1 cellular context compared by ENCODE assay signal in genomic region chr2:202635441-202636296, GRCh38.
TF ChIP-seq lines count a peak whose summit lies in the region.

No MANE protein-coding gene starts in this region.

TF ChIP-seq in HepG2, 621 proteins besides CTCF, POLR2A, EP300 and RAD21 (continued from another document and continues in another):
- TF ChIP-seq ZSCAN9 (CRISPR knock-in tag; IDR thresholded peaks at IDR 0.05; ENCODE audit: borderline replicate concordance) (0 out of 2 replicates have a peak, but pooled peaks have one; percentile 42), ZNF615 (CRISPR knock-in tag; IDR thresholded peaks at IDR 0.05; ENCODE audit: borderline replicate concordance) (no peak), KDM2A (CRISPR knock-in tag; IDR thresholded peaks at IDR 0.05; ENCODE audit: borderline replicate concordance, low read depth) (peak; percentile 49; the same call in 1 of the 2 replicates), SNAPC2 (CRISPR knock-in tag; IDR thresholded peaks at IDR 0.05) (no peak), ZNF136 (CRISPR knock-in tag; IDR thresholded peaks at IDR 0.05; ENCODE audit: low read depth) (no peak), ZNF3 (CRISPR knock-in tag; IDR thresholded peaks at IDR 0.05) (no peak), RFXANK (CRISPR knock-in tag; IDR thresholded peaks at IDR 0.05) (no peak), REXO4 (CRISPR knock-in tag; IDR thresholded peaks at IDR 0.05; ENCODE audit: borderline replicate concordance) (no peak), ZEB1 (IDR thresholded peaks at IDR 0.05; ENCODE audit: insufficient replicate concordance, low read depth) (no peak), ZFYVE20 (CRISPR knock-in tag; IDR thresholded peaks at IDR 0.05; ENCODE audit: borderline replicate concordance, low read depth) (no peak), SAFB2 (CRISPR knock-in tag; IDR thresholded peaks at IDR 0.05; ENCODE audit: borderline replicate concordance, low read depth) (0 out of 2 replicates have a peak, but pooled peaks have one; percentile 18), IRX3 (CRISPR knock-in tag; IDR thresholded peaks at IDR 0.05; ENCODE audit: borderline replicate concordance, low read depth) (no peak), PHF21A (CRISPR knock-in tag; IDR thresholded peaks at IDR 0.05) (no peak), NFRKB (IDR thresholded peaks at IDR 0.05) (no peak), ZFY (CRISPR knock-in tag; IDR thresholded peaks at IDR 0.05) (peak; percentile 40; the same call in 1 of the 2 replicates), HCFC1 (IDR thresholded peaks at IDR 0.05; ENCODE audit: low read depth, low read length) (no peak), ZNF576 (CRISPR knock-in tag; IDR thresholded peaks at IDR 0.05) (no peak), ISL2 (CRISPR knock-in tag; IDR thresholded peaks at IDR 0.05) (no peak), RFX1 (IDR thresholded peaks at IDR 0.05) (no peak), ZNF670 (CRISPR knock-in tag; IDR thresholded peaks at IDR 0.05; ENCODE audit: borderline replicate concordance) (no peak), ZNF333 (CRISPR knock-in tag; IDR thresholded peaks at IDR 0.05; ENCODE audit: borderline replicate concordance) (no peak), NRL (CRISPR knock-in tag; IDR thresholded peaks at IDR 0.05; ENCODE audit: borderline replicate concordance) (no peak), NFATC3 (CRISPR knock-in tag; IDR thresholded peaks at IDR 0.05) (no peak), NR2F6 (IDR thresholded peaks at IDR 0.05) (no peak), NR2F6 (CRISPR knock-in tag; IDR thresholded peaks at IDR 0.05) (no peak), ZNF253 (CRISPR knock-in tag; IDR thresholded peaks at IDR 0.05; ENCODE audit: borderline replicate concordance) (no peak), DBP (CRISPR knock-in tag; IDR thresholded peaks at IDR 0.05; ENCODE audit: not compliant biosample characterization) (no peak), DNMT3B (CRISPR knock-in tag; conservative IDR thresholded peaks at IDR 0.05) (no peak), GLMP (CRISPR knock-in tag; IDR thresholded peaks at IDR 0.05; ENCODE audit: borderline replicate concordance) (no peak), ZNF747 (CRISPR knock-in tag; IDR thresholded peaks at IDR 0.05; ENCODE audit: borderline replicate concordance) (no peak), ZNF24 (IDR thresholded peaks at IDR 0.05) (no peak), TERF1 (CRISPR knock-in tag; IDR thresholded peaks at IDR 0.05) (no peak), ZBTB10 (CRISPR knock-in tag; IDR thresholded peaks at IDR 0.05; ENCODE audit: borderline replicate concordance) (no peak), MAF1 (CRISPR knock-in tag; IDR thresholded peaks at IDR 0.05; ENCODE audit: borderline replicate concordance) (no peak), ZNF841 (CRISPR knock-in tag; IDR thresholded peaks at IDR 0.05; ENCODE audit: borderline replicate concordance) (no peak)
- TF ChIP-seq, protein P1, sequence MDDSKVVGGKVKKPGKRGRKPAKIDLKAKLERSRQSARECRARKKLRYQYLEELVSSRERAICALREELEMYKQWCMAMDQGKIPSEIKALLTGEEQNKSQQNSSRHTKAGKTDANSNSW (CRISPR knock-in tag; IDR thresholded peaks at IDR 0.05; ENCODE audit: borderline replicate concordance) = 0 out of 2 replicates have a peak, but pooled peaks have one; percentile 40
- TF ChIP-seq, protein P2, sequence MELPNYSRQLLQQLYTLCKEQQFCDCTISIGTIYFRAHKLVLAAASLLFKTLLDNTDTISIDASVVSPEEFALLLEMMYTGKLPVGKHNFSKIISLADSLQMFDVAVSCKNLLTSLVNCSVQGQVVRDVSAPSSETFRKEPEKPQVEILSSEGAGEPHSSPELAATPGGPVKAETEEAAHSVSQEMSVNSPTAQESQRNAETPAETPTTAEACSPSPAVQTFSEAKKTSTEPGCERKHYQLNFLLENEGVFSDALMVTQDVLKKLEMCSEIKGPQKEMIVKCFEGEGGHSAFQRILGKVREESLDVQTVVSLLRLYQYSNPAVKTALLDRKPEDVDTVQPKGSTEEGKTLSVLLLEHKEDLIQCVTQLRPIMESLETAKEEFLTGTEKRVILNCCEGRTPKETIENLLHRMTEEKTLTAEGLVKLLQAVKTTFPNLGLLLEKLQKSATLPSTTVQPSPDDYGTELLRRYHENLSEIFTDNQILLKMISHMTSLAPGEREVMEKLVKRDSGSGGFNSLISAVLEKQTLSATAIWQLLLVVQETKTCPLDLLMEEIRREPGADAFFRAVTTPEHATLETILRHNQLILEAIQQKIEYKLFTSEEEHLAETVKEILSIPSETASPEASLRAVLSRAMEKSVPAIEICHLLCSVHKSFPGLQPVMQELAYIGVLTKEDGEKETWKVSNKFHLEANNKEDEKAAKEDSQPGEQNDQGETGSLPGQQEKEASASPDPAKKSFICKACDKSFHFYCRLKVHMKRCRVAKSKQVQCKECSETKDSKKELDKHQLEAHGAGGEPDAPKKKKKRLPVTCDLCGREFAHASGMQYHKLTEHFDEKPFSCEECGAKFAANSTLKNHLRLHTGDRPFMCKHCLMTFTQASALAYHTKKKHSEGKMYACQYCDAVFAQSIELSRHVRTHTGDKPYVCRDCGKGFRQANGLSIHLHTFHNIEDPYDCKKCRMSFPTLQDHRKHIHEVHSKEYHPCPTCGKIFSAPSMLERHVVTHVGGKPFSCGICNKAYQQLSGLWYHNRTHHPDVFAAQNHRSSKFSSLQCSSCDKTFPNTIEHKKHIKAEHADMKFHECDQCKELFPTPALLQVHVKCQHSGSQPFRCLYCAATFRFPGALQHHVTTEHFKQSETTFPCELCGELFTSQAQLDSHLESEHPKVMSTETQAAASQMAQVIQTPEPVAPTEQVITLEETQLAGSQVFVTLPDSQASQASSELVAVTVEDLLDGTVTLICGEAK (IDR thresholded peaks at IDR 0.05) = no peak
- TF ChIP-seq, protein P2 (CRISPR knock-in tag; IDR thresholded peaks at IDR 0.05) = no peak
- TF ChIP-seq, protein P3, sequence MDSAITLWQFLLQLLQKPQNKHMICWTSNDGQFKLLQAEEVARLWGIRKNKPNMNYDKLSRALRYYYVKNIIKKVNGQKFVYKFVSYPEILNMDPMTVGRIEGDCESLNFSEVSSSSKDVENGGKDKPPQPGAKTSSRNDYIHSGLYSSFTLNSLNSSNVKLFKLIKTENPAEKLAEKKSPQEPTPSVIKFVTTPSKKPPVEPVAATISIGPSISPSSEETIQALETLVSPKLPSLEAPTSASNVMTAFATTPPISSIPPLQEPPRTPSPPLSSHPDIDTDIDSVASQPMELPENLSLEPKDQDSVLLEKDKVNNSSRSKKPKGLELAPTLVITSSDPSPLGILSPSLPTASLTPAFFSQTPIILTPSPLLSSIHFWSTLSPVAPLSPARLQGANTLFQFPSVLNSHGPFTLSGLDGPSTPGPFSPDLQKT (CRISPR knock-in tag; IDR thresholded peaks at IDR 0.05; ENCODE audit: borderline replicate concordance) = no peak
- TF ChIP-seq, protein P4, sequence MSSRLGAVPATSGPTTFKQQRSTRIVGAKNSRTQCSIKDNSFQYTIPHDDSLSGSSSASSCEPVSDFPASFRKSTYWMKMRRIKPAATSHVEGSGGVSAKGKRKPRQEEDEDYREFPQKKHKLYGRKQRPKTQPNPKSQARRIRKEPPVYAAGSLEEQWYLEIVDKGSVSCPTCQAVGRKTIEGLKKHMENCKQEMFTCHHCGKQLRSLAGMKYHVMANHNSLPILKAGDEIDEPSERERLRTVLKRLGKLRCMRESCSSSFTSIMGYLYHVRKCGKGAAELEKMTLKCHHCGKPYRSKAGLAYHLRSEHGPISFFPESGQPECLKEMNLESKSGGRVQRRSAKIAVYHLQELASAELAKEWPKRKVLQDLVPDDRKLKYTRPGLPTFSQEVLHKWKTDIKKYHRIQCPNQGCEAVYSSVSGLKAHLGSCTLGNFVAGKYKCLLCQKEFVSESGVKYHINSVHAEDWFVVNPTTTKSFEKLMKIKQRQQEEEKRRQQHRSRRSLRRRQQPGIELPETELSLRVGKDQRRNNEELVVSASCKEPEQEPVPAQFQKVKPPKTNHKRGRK (CRISPR knock-in tag; IDR thresholded peaks at IDR 0.05) = no peak
- TF ChIP-seq, protein P5, sequence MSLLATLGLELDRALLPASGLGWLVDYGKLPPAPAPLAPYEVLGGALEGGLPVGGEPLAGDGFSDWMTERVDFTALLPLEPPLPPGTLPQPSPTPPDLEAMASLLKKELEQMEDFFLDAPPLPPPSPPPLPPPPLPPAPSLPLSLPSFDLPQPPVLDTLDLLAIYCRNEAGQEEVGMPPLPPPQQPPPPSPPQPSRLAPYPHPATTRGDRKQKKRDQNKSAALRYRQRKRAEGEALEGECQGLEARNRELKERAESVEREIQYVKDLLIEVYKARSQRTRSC (CRISPR knock-in tag; IDR thresholded peaks at IDR 0.05; ENCODE audit: low read depth) = no peak
